ENCODE assay signal across 23 cellular contexts in the genomic region with DNA sequence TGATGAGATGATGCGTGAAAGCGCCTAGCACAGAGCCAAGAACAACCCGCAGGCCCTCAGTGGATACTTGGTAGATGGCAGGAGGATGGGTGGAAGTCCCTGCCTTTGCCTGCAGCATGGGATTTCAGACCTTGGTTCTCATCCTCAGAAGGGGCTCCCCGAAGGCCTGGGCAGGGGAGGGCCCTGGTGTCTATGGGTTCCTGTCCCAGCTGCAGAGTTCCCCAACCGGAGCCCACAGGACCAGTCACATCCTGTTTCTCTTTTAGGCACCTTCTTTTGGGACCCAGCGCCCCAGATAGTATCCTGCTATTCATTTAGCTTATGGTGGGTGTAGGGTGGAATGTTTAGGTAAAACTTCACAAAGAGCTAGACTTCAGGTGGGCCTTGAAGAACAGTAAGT. TPM values are rescaled to one million over a fixed set of nuclear protein-coding genes. Genes with fewer than 3 reads are reported as not detected.
DNase-seq lines count a peak whose midpoint lies in the region; ATAC-seq and TF ChIP-seq lines count a peak whose summit lies in the region.
"Had no signal": no experiment of that assay in that cellular context is flagged by ENCODE, and none has a peak within 500 bp of the region (broad histone marks: within the 10 kb centered on the region; RNA-seq: fewer than 3 reads in every experiment).

No MANE protein-coding gene starts in this region.

- H3K27ac Mint-ChIP-seq in neural crest cell (ENCODE audit: unreplicated experiment): peak overlapping the region; percentile 43
- H3K27ac Mint-ChIP-seq in T-helper 2 cell treated with Interferon-gamma antibody and Interleukin-4, amounts not matched to agents 5 μg/mL and 100 μg/mL, for 36 hours: no peak overlapping the region
- H3K27ac Mint-ChIP-seq: activated naive CD8-positive, alpha-beta T cell; H9 had no signal

- peak overlapping the region in 9 of 11 experiments; percentile 17 to 70 (median 38); a peak in 17 of 22 replicates for H3K27ac ChIP-seq in BLaER1 treated with 17β-estradiol and CSF1 and Interleukin-3, amounts not matched to agents 10 nM and 100 nM
- no peak overlapping the region for H3K27ac ChIP-seq in OCI-LY3 (ENCODE audit: low read length)
- H3K27ac ChIP-seq: neural progenitor cell, right atrium auricular region, testis had no signal

- H3K36me3 Mint-ChIP-seq in neural crest cell (ENCODE audit: low read depth): no peaks in the 10 kb centered on the region
- H3K36me3 Mint-ChIP-seq in T-helper 2 cell treated with Interferon-gamma antibody and Interleukin-4, amounts not matched to agents 5 μg/mL and 100 μg/mL, for 36 hours (ENCODE audit: low read depth): no peaks in the 10 kb centered on the region
- H3K36me3 Mint-ChIP-seq: activated CD8-positive, alpha-beta memory T cell treated with anti-CD3 and anti-CD28 coated beads, Interleukin-2, amount 10 ng/mL, durations not matched to agents 7 days and 5 days; activated naive CD8-positive, alpha-beta T cell; CD4-positive, CD25-positive, alpha-beta regulatory T cell had no signal

- peaks cover 31 to 73% (median 67%) of the 10 kb centered on the region in 10 experiments for H3K4me1 ChIP-seq in BLaER1 treated with 17β-estradiol and CSF1 and Interleukin-3, amounts not matched to agents 10 nM and 100 nM
- H3K4me1 ChIP-seq in OCI-LY3 (ENCODE audit: low read length): peaks cover 15% of the 10 kb centered on the region

- H3K9me3 Mint-ChIP-seq in neural crest cell: peaks cover 5% of the 10 kb centered on the region
- H3K9me3 Mint-ChIP-seq in T-helper 2 cell treated with Interferon-gamma antibody and Interleukin-4, amounts not matched to agents 5 μg/mL and 100 μg/mL, for 36 hours: no peaks in the 10 kb centered on the region
- H3K9me3 Mint-ChIP-seq: central memory CD8-positive, alpha-beta T cell had no signal

- peak; percentile 61 for ATAC-seq in GM18907 (IDR thresholded peaks at IDR 0.05; ENCODE audit: unreplicated experiment)
- no peak for ATAC-seq in HG02938 (IDR thresholded peaks at IDR 0.05; ENCODE audit: unreplicated experiment)
- no peak for ATAC-seq in GM19023 (IDR thresholded peaks at IDR 0.05; ENCODE audit: unreplicated experiment)
- ATAC-seq: activated CD8-positive, alpha-beta memory T cell treated with anti-CD3 and anti-CD28 coated beads, Interleukin-2, amount 10 ng/mL, durations not matched to agents 7 days and 5 days had no signal

- H3K4me1 Mint-ChIP-seq in neural crest cell: peaks cover 28% of the 10 kb centered on the region
- H3K4me1 Mint-ChIP-seq in T-helper 2 cell treated with Interferon-gamma antibody and Interleukin-4, amounts not matched to agents 5 μg/mL and 100 μg/mL, for 36 hours (ENCODE audit: low read depth): no peaks in the 10 kb centered on the region
- H3K4me1 Mint-ChIP-seq: central memory CD8-positive, alpha-beta T cell had no signal

- H3K4me3 Mint-ChIP-seq in neural crest cell: peak overlapping the region; percentile 66
- no peak overlapping the region for H3K4me3 Mint-ChIP-seq in T-helper 2 cell treated with Interferon-gamma antibody and Interleukin-4, amounts not matched to agents 5 μg/mL and 100 μg/mL, for 36 hours
- H3K4me3 Mint-ChIP-seq: activated CD8-positive, alpha-beta memory T cell treated with anti-CD3 and anti-CD28 coated beads, Interleukin-2, amount 10 ng/mL, durations not matched to agents 7 days and 5 days; activated naive CD8-positive, alpha-beta T cell; CD4-positive, CD25-positive, alpha-beta regulatory T cell; central memory CD8-positive, alpha-beta T cell; H9 had no signal

- peak overlapping the region in 2 of 10 experiments; percentile 21 to 40; a peak in 2 of 20 replicates for H3K4me3 ChIP-seq in BLaER1 treated with 17β-estradiol and CSF1 and Interleukin-3, amounts not matched to agents 10 nM and 100 nM
- H3K4me3 ChIP-seq in OCI-LY3 (ENCODE audit: low read length): no peak overlapping the region
- H3K4me3 ChIP-seq: lung, MG63, neural progenitor cell, right atrium auricular region, testis had no signal

- H2AFZ ChIP-seq in OCI-LY3 (ENCODE audit: low read depth, low read length): no peak overlapping the region
- H2AFZ ChIP-seq: neural progenitor cell had no signal

- H3K36me3 ChIP-seq in BLaER1 treated with 17β-estradiol and CSF1 and Interleukin-3, amounts not matched to agents 10 nM and 100 nM: peaks cover 0 to 9% (median 0%) of the 10 kb centered on the region in 11 experiments; a peak in 4 of 22 replicates
- H3K36me3 ChIP-seq in OCI-LY3 (replicated peaks; ENCODE audit: low read depth, low read length): no peaks in the 10 kb centered on the region
- H3K36me3 ChIP-seq: MG63, neural progenitor cell, right atrium auricular region had no signal

- H3K4me2 ChIP-seq in BLaER1 treated with 17β-estradiol and CSF1 and Interleukin-3, amounts not matched to agents 10 nM and 100 nM: peak overlapping the region; percentile 52 to 87 (median 78)
- H3K4me2 ChIP-seq in OCI-LY3 (ENCODE audit: low read length): peak overlapping the region; percentile 58; the same call in 1 of the 2 replicates
- H3K4me2 ChIP-seq: neural progenitor cell had no signal

- no peaks in the 10 kb centered on the region for H3K79me2 ChIP-seq in OCI-LY3 (ENCODE audit: low read length)

- no peaks in the 10 kb centered on the region for H4K20me1 ChIP-seq in BLaER1 treated with 17β-estradiol and CSF1 and Interleukin-3, amounts not matched to agents 10 nM and 100 nM
- no peaks in the 10 kb centered on the region for H4K20me1 ChIP-seq in OCI-LY3 (ENCODE audit: insufficient read depth, low read length)

- no peak for TF ChIP-seq CTCF in OCI-LY3 (IDR thresholded peaks at IDR 0.05; ENCODE audit: low read depth, low read length)
- TF ChIP-seq CTCF in neural crest cell (conservative IDR thresholded peaks at IDR 0.05): no peak

- peak overlapping the region in 7 of 11 experiments; percentile 2 to 55 (median 19); a peak in 12 of 22 replicates for H3K9ac ChIP-seq in BLaER1 treated with 17β-estradiol and CSF1 and Interleukin-3, amounts not matched to agents 10 nM and 100 nM
- H3K9ac ChIP-seq in OCI-LY3 (ENCODE audit: low read length): no peak overlapping the region
- H3K9ac ChIP-seq: neural progenitor cell had no signal

- peaks cover 12 to 18% (median 14%) of the 10 kb centered on the region in 11 experiments for H3K9me3 ChIP-seq in BLaER1 treated with 17β-estradiol and CSF1 and Interleukin-3, amounts not matched to agents 10 nM and 100 nM (replicated peaks in 1 of 11)
- 0 out of 2 replicates have a peak, but pooled peaks cover 7% of the 10 kb centered on the region for H3K9me3 ChIP-seq in OCI-LY3 (ENCODE audit: insufficient read depth, low read length)
- H3K9me3 ChIP-seq: testis had no signal

- no peaks in the 10 kb centered on the region for H3K27me3 Mint-ChIP-seq in neural crest cell (ENCODE audit: low read depth)
- H3K27me3 Mint-ChIP-seq in T-helper 2 cell treated with Interferon-gamma antibody and Interleukin-4, amounts not matched to agents 5 μg/mL and 100 μg/mL, for 36 hours (ENCODE audit: low read depth): no peaks in the 10 kb centered on the region
- H3K27me3 Mint-ChIP-seq: activated CD8-positive, alpha-beta memory T cell treated with anti-CD3 and anti-CD28 coated beads, Interleukin-2, amount 10 ng/mL, durations not matched to agents 7 days and 5 days; activated naive CD8-positive, alpha-beta T cell had no signal

- DNase-seq in neural crest cell (ENCODE audit: low read depth, low spot score): no peak
- no peak for DNase-seq in T-helper 2 cell treated with Interferon-gamma antibody and Interleukin-4, amounts not matched to agents 5 μg/mL and 100 μg/mL, for 36 hours (ENCODE audit: low spot score)
- DNase-seq: activated CD4-positive, alpha-beta T cell treated with anti-CD3 and anti-CD28 coated beads for 1 hour; activated CD8-positive, alpha-beta memory T cell treated with anti-CD3 and anti-CD28 coated beads, Interleukin-2, amount 10 ng/mL, durations not matched to agents 7 days and 5 days; CD4-positive, CD25-positive, alpha-beta regulatory T cell; dermis blood vessel endothelial cell; H9; KBM-7; MG63; NCI-H2029; NCI-H69; T-helper 1 cell; testis had no signal

- H3K27me3 ChIP-seq in BLaER1 treated with 17β-estradiol and CSF1 and Interleukin-3, amounts not matched to agents 10 nM and 100 nM: no peaks in the 10 kb centered on the region
- no peaks in the 10 kb centered on the region for H3K27me3 ChIP-seq in OCI-LY3 (ENCODE audit: low read depth, low read length)
- H3K27me3 ChIP-seq: MG63, neural progenitor cell, right atrium auricular region, testis had no signal

RNA-seq across cellular contexts. Expression of a gene that starts 55.5 kb away (rescaled TPM):
- 338 and 339 TPM in 2 replicates for total RNA-seq in neural crest cell
